In genomic region chr6:75379536-75379935, GRCh38 we compare ENCODE assay signal across 34 cellular contexts.
"Had no signal": no experiment of that assay in that cellular context is flagged by ENCODE, and none has a peak within 500 bp of the region (broad histone marks: within the 10 kb centered on the region; RNA-seq: fewer than 3 reads in every experiment).

No MANE protein-coding gene starts in this region.

- H3K4me1 ChIP-seq: adrenal gland, body of pancreas, breast epithelium had no signal

- FAIRE-seq: TTC549 had no signal

- H3K9me3 ChIP-seq: adrenal gland, body of pancreas, breast epithelium had no signal

- H3K27me3 ChIP-seq: adrenal gland, body of pancreas, brain microvascular endothelial cell, breast epithelium had no signal

- ATAC-seq: activated CD8-positive, alpha-beta T cell treated with anti-CD3 and anti-CD28 coated beads for 36 hours; activated naive CD4-positive, alpha-beta T cell treated with anti-CD3 and anti-CD28 coated beads, Interleukin-2, amount 50 U/mL, for 72 hours; activated T-cell treated with anti-CD3 and anti-CD28 coated beads, Interleukin-2, amount 50 U/mL, for 4 hours; activated T-cell treated with anti-CD3 and anti-CD28 coated beads, Interleukin-2, amount 50 U/mL, for 72 hours; activated T-helper 17 cell treated with anti-CD3 and anti-CD28 coated beads, Interleukin-2, amount 50 U/mL, for 72 hours; body of pancreas had no signal

- H3K36me3 ChIP-seq: adrenal gland, brain microvascular endothelial cell, breast epithelium had no signal

- H3K27ac ChIP-seq: adrenal gland, body of pancreas, brain microvascular endothelial cell, breast epithelium, VCaP had no signal

- H3K4me3 ChIP-seq: adrenal gland, body of pancreas, breast epithelium had no signal

- DNase-seq: activated B cell treated with CpG ODN at 0.5 μM for 24 hours; activated CD4-positive, alpha-beta memory T cell treated with anti-CD3 and anti-CD28 coated beads for 36 hours; activated CD4-positive, alpha-beta T cell treated with anti-CD3 and anti-CD28 coated beads for 4 hours; activated CD4-positive, alpha-beta T cell treated with anti-CD3 and anti-CD28 coated beads, Interleukin-2, amount 10 ng/mL, durations not matched to agents 24 days and 14 days; activated CD4-positive, alpha-beta T cell treated with anti-CD3 and anti-CD28 coated beads, Interleukin-2, amount 50 U/mL, for 1 hour; activated CD4-positive, alpha-beta T cell treated with anti-CD3 and anti-CD28 coated beads, Interleukin-2, amount 50 U/mL, for 4 hours; activated CD4-positive, CD25-positive, alpha-beta regulatory T cell treated with anti-CD3 and anti-CD28 coated beads, Interleukin-2, amount 50 U/mL, for 72 hours; activated CD8-positive, alpha-beta memory T cell treated with anti-CD3 and anti-CD28 coated beads, Interleukin-2, amount 50 U/mL, for 4 hours; activated CD8-positive, alpha-beta T cell treated with anti-CD3 and anti-CD28 coated beads for 36 hours; activated effector memory CD4-positive, alpha-beta T cell treated with anti-CD3 and anti-CD28 coated beads, Interleukin-2, amount 50 U/mL, for 16 hours; activated gamma-delta T cell treated with Interleukin-2 at 50 U/mL for 16 hours; activated naive CD4-positive, alpha-beta T cell; activated naive CD4-positive, alpha-beta T cell treated with anti-CD3 and anti-CD28 coated beads for 36 hours; activated naive CD4-positive, alpha-beta T cell treated with anti-CD3 and anti-CD28 coated beads, Interleukin-2, amount 50 U/mL, for 16 hours; activated naive CD8-positive, alpha-beta T cell treated with anti-CD3 and anti-CD28 coated beads for 36 hours; activated T-cell treated with anti-CD3 and anti-CD28 coated beads for 4 hours; activated T-cell treated with anti-CD3 and anti-CD28 coated beads, Interleukin-2, amount 50 U/mL, for 1 hour; activated T-cell treated with anti-CD3 and anti-CD28 coated beads, Interleukin-2, amount 50 U/mL, for 4 hours; activated T-cell treated with anti-CD3 and anti-CD28 coated beads, Interleukin-2, amount 50 U/mL, for 72 hours; adrenal gland; amniotic stem cell; aorta; body of pancreas; brain microvascular endothelial cell; caudate nucleus; cerebellar nuclear complex; T-helper 1 cell; T-helper 2 cell; T-helper 9 cell had no signal
